Comparison of ENCODE assay signal across 17 cellular contexts in genomic region chr12:56840922-56841321, GRCh38.
A peak's percentile ranks its signal among the peaks of the same experiment; 100 is the strongest.
DNase-seq lines count a peak whose midpoint lies in the region; ATAC-seq, FAIRE-seq and TF ChIP-seq lines count a peak whose summit lies in the region.
"Had no signal": no experiment of that assay in that cellular context is flagged by ENCODE, and none has a peak within 500 bp of the region (broad histone marks: within the 10 kb centered on the region; RNA-seq: fewer than 3 reads in every experiment).

No MANE protein-coding gene starts in this region.

- DNase-seq in ELR (ENCODE audit: low read depth), result peak; percentile 20
- peak; percentile 24 for DNase-seq in PC-3
- peak; percentile 72 for DNase-seq in epithelial cell of esophagus (ENCODE audit: low read depth)
- peak; percentile 77 to 80 for DNase-seq in trophoblast cell
- no peak for DNase-seq in Karpas-422
- no peak for DNase-seq in H54 (ENCODE audit: insufficient read length, low spot score)
- DNase-seq in T-helper 17 cell, result no peak
- DNase-seq in hepatic stellate cell (ENCODE audit: low spot score), result no peak
- DNase-seq: activated CD4-positive, alpha-beta T cell treated with anti-CD3 and anti-CD28 coated beads, Interleukin-2, amount 10 ng/mL, durations not matched to agents 7 days and 5 days; anterior cingulate cortex; DMS79; effector CD4-positive, alpha-beta T cell; NCI-H2029; stimulated activated CD4-positive, alpha-beta T cell treated with anti-CD3 and anti-CD28 coated beads, Interleukin-12 subunit alpha, Interleukin-12 subunit beta, amount 100 ng/mL, for 4 hours had no signal

- H3K27me3 ChIP-seq in PC-3 (ENCODE audit: low read length), result no peaks in the 10 kb centered on the region
- no peaks in the 10 kb centered on the region for H3K27me3 ChIP-seq in trophoblast cell (ENCODE audit: insufficient read depth, low read length)
- no peaks in the 10 kb centered on the region for H3K27me3 ChIP-seq in Karpas-422 (ENCODE audit: low read length)
- H3K27me3 ChIP-seq: BLaER1 treated with 17β-estradiol and CSF1 and Interleukin-3, amounts not matched to agents 10 nM and 100 nM had no signal

- no peak overlapping the region for H2BK5ac ChIP-seq in trophoblast cell (ENCODE audit: low read depth, low read length, poor library complexity)

- no peak overlapping the region for H2BK12ac ChIP-seq in trophoblast cell (ENCODE audit: low read length)

- no peak overlapping the region for H4K91ac ChIP-seq in trophoblast cell (ENCODE audit: low read depth, low read length)

- H3K27me3 Mint-ChIP-seq in T-helper 17 cell, result peaks cover 6% of the 10 kb centered on the region

- intact Hi-C loops in PC-3 (cut with micrococcal nuclease), result loop anchor here (1.0 kb wide), 1 partner anchor 146 kb away; no protein-coding TSS in a partner anchor

- no peak overlapping the region for H2BK120ac ChIP-seq in trophoblast cell (ENCODE audit: insufficient read depth, low read length, poor library complexity)

- H2AK5ac ChIP-seq in trophoblast cell (ENCODE audit: low read length), result no peak overlapping the region

- no peak overlapping the region for H3K14ac ChIP-seq in trophoblast cell (ENCODE audit: low read length)

- no peak for FAIRE-seq in H54 (lab: Jason Lieb, UNC)

- POLR2A ChIA-PET in PC-3 (lab: Charles Lee; ENCODE audit: unreplicated experiment), result interaction anchor here (0.6 kb wide), 1 partner anchor 404 kb away, joined by 3 read pairs; no protein-coding TSS in a partner anchor

- H3K9me3 ChIP-seq in PC-3 (ENCODE audit: low read length) (no peaks in the 10 kb centered on the region), trophoblast cell (ENCODE audit: insufficient read depth, low read depth, low read length) (no peaks in the 10 kb centered on the region), Karpas-422 (ENCODE audit: low read length) (no peaks in the 10 kb centered on the region), T-helper 17 cell (ENCODE audit: control insufficient read depth, low read length, poor library complexity, severe bottlenecking) (no peaks in the 10 kb centered on the region)

- CTCF ChIA-PET in PC-3 (lab: Charles Lee), result no interaction called here

- no peaks in the 10 kb centered on the region for H3K79me1 ChIP-seq in trophoblast cell (ENCODE audit: low read length)

- no peak overlapping the region for H3K4ac ChIP-seq in trophoblast cell (ENCODE audit: low read depth, low read length)

- no peak overlapping the region for H3K18ac ChIP-seq in trophoblast cell (ENCODE audit: low read length)

- H3K27ac ChIP-seq in PC-3 (ENCODE audit: low read length) (no peak overlapping the region), trophoblast cell (ENCODE audit: low read depth, low read length) (no peak overlapping the region), Karpas-422 (ENCODE audit: low read length) (no peak overlapping the region)
- H3K27ac ChIP-seq: BLaER1 treated with 17β-estradiol and CSF1 and Interleukin-3, amounts not matched to agents 10 nM and 100 nM; SK-N-MC had no signal

- H4K20me1 ChIP-seq in PC-3 (ENCODE audit: low read length) (no peaks in the 10 kb centered on the region), Karpas-422 (ENCODE audit: insufficient read depth, low read depth, low read length) (no peaks in the 10 kb centered on the region)
- H4K20me1 ChIP-seq: BLaER1 treated with 17β-estradiol and CSF1 and Interleukin-3, amounts not matched to agents 10 nM and 100 nM had no signal

- H4K12ac ChIP-seq in trophoblast cell (ENCODE audit: low read depth, low read length), result no peak overlapping the region

- H3K36me3 Mint-ChIP-seq in T-helper 17 cell (ENCODE audit: low read depth), result peaks cover 2% of the 10 kb centered on the region

- H3K4me2 ChIP-seq in PC-3 (ENCODE audit: low read length) (no peak overlapping the region), trophoblast cell (ENCODE audit: low read length) (no peak overlapping the region), Karpas-422 (ENCODE audit: low read depth, low read length, poor library complexity, severe bottlenecking) (no peak overlapping the region)
- H3K4me2 ChIP-seq: BLaER1 treated with 17β-estradiol and CSF1 and Interleukin-3, amounts not matched to agents 10 nM and 100 nM had no signal

- TF ChIP-seq CTCF in PC-3 (conservative IDR thresholded peaks at IDR 0.05; ENCODE audit: low read depth, low read length) (no peak), epithelial cell of esophagus (IDR thresholded peaks at IDR 0.05; ENCODE audit: insufficient read depth, low read depth, low read length, missing control alignments) (no peak)

- no peaks in the 10 kb centered on the region for H3F3A ChIP-seq in PC-3 (ENCODE audit: low read length, unreplicated experiment)

- no peaks in the 10 kb centered on the region for H3K9me2 ChIP-seq in PC-3 (replicated peaks; ENCODE audit: low read length)
- H3K9me2 ChIP-seq in Karpas-422 (replicated peaks; ENCODE audit: insufficient read depth, low read length), result no peaks in the 10 kb centered on the region

- no peak for TF ChIP-seq POLR2A in H54 (IDR thresholded peaks at IDR 0.05; ENCODE audit: low read depth, low read length)

- ATAC-seq in PC-3 (no peak), T-helper 17 cell (no peak)

- no peak overlapping the region for H3K4me3 ChIP-seq in PC-3 (ENCODE audit: low read length)
- H3K4me3 ChIP-seq in epithelial cell of esophagus (ENCODE audit: low read length), result no peak overlapping the region
- H3K4me3 ChIP-seq in trophoblast cell (ENCODE audit: low read depth, low read length), result no peak overlapping the region
- no peak overlapping the region for H3K4me3 ChIP-seq in Karpas-422 (ENCODE audit: low read length)
- H3K4me3 ChIP-seq: BLaER1 treated with 17β-estradiol and CSF1 and Interleukin-3, amounts not matched to agents 10 nM and 100 nM; SK-N-MC had no signal

- H3K36me3 ChIP-seq in PC-3 (ENCODE audit: low read depth, low read length) (no peaks in the 10 kb centered on the region), trophoblast cell (ENCODE audit: control insufficient read depth in 1 of 2, insufficient read depth in 2 of 2, low read length in 2 of 2) (no peaks in the 10 kb centered on the region), Karpas-422 (ENCODE audit: insufficient read depth, low read length) (no peaks in the 10 kb centered on the region)
- H3K36me3 ChIP-seq: BLaER1 treated with 17β-estradiol and CSF1 and Interleukin-3, amounts not matched to agents 10 nM and 100 nM had no signal

- no peak overlapping the region for H3K9ac ChIP-seq in PC-3 (ENCODE audit: low read length)
- no peak overlapping the region for H3K9ac ChIP-seq in trophoblast cell (ENCODE audit: low read length)
- no peak overlapping the region for H3K9ac ChIP-seq in Karpas-422 (ENCODE audit: low read length)
- H3K9ac ChIP-seq: BLaER1 treated with 17β-estradiol and CSF1 and Interleukin-3, amounts not matched to agents 10 nM and 100 nM had no signal

- H3K4me1 ChIP-seq in PC-3 (ENCODE audit: insufficient read depth, low read length), result no peaks in the 10 kb centered on the region
- H3K4me1 ChIP-seq in trophoblast cell (ENCODE audit: control insufficient read depth in 1 of 2, insufficient read depth in 2 of 2, low read length in 2 of 2), result peaks cover 3 to 7% of the 10 kb centered on the region in 2 experiments
- peaks cover 14% of the 10 kb centered on the region for H3K4me1 ChIP-seq in Karpas-422 (ENCODE audit: low read length)

- no peaks in the 10 kb centered on the region for H3K79me2 ChIP-seq in PC-3 (ENCODE audit: low read length)
- H3K79me2 ChIP-seq in trophoblast cell (ENCODE audit: control insufficient read depth, insufficient read depth, low read length, poor library complexity), result no peaks in the 10 kb centered on the region
- no peaks in the 10 kb centered on the region for H3K79me2 ChIP-seq in Karpas-422 (ENCODE audit: low read length)

- peaks cover 13% of the 10 kb centered on the region for H3K4me1 Mint-ChIP-seq in T-helper 17 cell

- no peak overlapping the region for H4K8ac ChIP-seq in trophoblast cell (ENCODE audit: low read depth, low read length)

- H3K23ac ChIP-seq in trophoblast cell (ENCODE audit: low read length), result no peak overlapping the region

- H3K4me3 Mint-ChIP-seq in T-helper 17 cell, result no peak overlapping the region
- H3K4me3 Mint-ChIP-seq: activated CD4-positive, alpha-beta T cell treated with anti-CD3 and anti-CD28 coated beads, Interleukin-2, amount 10 ng/mL, durations not matched to agents 7 days and 5 days; activated T-helper 1 cell treated with anti-CD3 and anti-CD28 coated beads, Interleukin-12 subunit alpha, Interleukin-12 subunit beta, Interleukin-2, Interleukin-4 antibody, amounts not matched to agents 30 ng/mL and 10 ng/mL and 1 ng/mL, durations not matched to agents 14 hours and 24 hours and 36 hours had no signal

- H3K27ac Mint-ChIP-seq in T-helper 17 cell, result no peak overlapping the region
- H3K27ac Mint-ChIP-seq: activated CD4-positive, alpha-beta T cell treated with anti-CD3 and anti-CD28 coated beads, Interleukin-2, amount 10 ng/mL, durations not matched to agents 7 days and 5 days; activated T-helper 1 cell treated with anti-CD3 and anti-CD28 coated beads, Interleukin-12 subunit alpha, Interleukin-12 subunit beta, Interleukin-2, Interleukin-4 antibody, amounts not matched to agents 30 ng/mL and 10 ng/mL and 1 ng/mL, durations not matched to agents 14 hours and 24 hours and 36 hours had no signal

- H2AFZ ChIP-seq in PC-3 (ENCODE audit: low read length), result no peak overlapping the region
- H2AFZ ChIP-seq in trophoblast cell (ENCODE audit: insufficient read depth, low read length, poor library complexity), result no peak overlapping the region
- H2AFZ ChIP-seq in Karpas-422 (ENCODE audit: low read length), result no peak overlapping the region

- no CpG with 5 or more reads among the region's 8 CpGs for WGBS in trophoblast cell (ENCODE audit: extremely low coverage, insufficient coverage, insufficient read length)

- BruUV-seq in PC-3 (replicated peaks; lab: Mats Ljungman, UMichigan), result no TSS peak

Comparison
In these comparisons a context has a peak if more than half of its experiments do, and no peak if none do; other contexts are left out.
1. DNase-seq: peak in ELR (single experiment), PC-3 (single experiment), epithelial cell of esophagus (single experiment) and trophoblast cell (2 of 2); none in Karpas-422 (single experiment), H54 (single experiment), T-helper 17 cell (0 of 3) and hepatic stellate cell (single experiment).